ENCODE assay signal across 20 cellular contexts in genomic region chr18:30903566-30903965, GRCh38.
DNase-seq lines count a peak whose midpoint lies in the region; ATAC-seq and TF ChIP-seq lines count a peak whose summit lies in the region.
"Had no signal": no experiment of that assay in that cellular context is flagged by ENCODE, and none has a peak within 500 bp of the region (broad histone marks: within the 10 kb centered on the region; RNA-seq: fewer than 3 reads in every experiment).

No MANE protein-coding gene starts in this region.

- no peak for TF ChIP-seq POLR2A in ovary (IDR thresholded peaks at IDR 0.05)

- TF ChIP-seq CTCF in fibroblast of mammary gland (conservative IDR thresholded peaks at IDR 0.05; ENCODE audit: control insufficient read depth, insufficient read depth, low read depth, low read length): no peak
- no peak for TF ChIP-seq CTCF in upper lobe of right lung (IDR thresholded peaks at IDR 0.05)
- no peak for TF ChIP-seq CTCF in ovary (IDR thresholded peaks at IDR 0.05)

- intact Hi-C loops in upper lobe of right lung (cut with DNase I) (no loop called here), ovary (cut with DNase I) (no loop called here)

- H3K27me3 ChIP-seq in upper lobe of right lung: no peaks in the 10 kb centered on the region
- H3K27me3 ChIP-seq in ovary: no peaks in the 10 kb centered on the region
- H3K27me3 ChIP-seq: right lobe of liver had no signal

- no peak overlapping the region for H3K27ac ChIP-seq in upper lobe of right lung
- H3K27ac ChIP-seq in ovary: no peak overlapping the region
- H3K27ac ChIP-seq: 22Rv1, lower lobe of right lung, right lobe of liver had no signal

- no peaks in the 10 kb centered on the region for H3K4me1 ChIP-seq in upper lobe of right lung
- H3K4me1 ChIP-seq in ovary (ENCODE audit: insufficient read depth): no peaks in the 10 kb centered on the region
- H3K4me1 ChIP-seq: lower lobe of right lung, right lobe of liver had no signal

- H3K36me3 ChIP-seq in upper lobe of right lung (no peaks in the 10 kb centered on the region), ovary (no peaks in the 10 kb centered on the region)
- H3K36me3 ChIP-seq: lower lobe of right lung, right lobe of liver had no signal

- TF ChIP-seq EP300 in ovary (IDR thresholded peaks at IDR 0.05): no peak

- peak; percentile 46 for DNase-seq in DMS53 (lab: John Stamatoyannopoulos, UW)
- no peak for DNase-seq in DMS53 treated with DMSO at 0.1 percent for 48 hours (lab: John Stamatoyannopoulos, UW; ENCODE audit: unreplicated experiment)
- DNase-seq in RKO (ENCODE audit: low spot score): peak; percentile 20
- peak; percentile 46 for DNase-seq in fibroblast of mammary gland (ENCODE audit: low read depth)
- no peak for DNase-seq in upper lobe of right lung
- no peak for DNase-seq in ovary
- no peak for DNase-seq in NCI-H524 (lab: John Stamatoyannopoulos, UW)
- DNase-seq: activated CD4-positive, alpha-beta T cell treated with anti-CD3 and anti-CD28 coated beads, Interleukin-2, amount 50 U/mL, for 1 hour; activated naive CD4-positive, alpha-beta T cell treated with anti-CD3 and anti-CD28 coated beads, Interleukin-2, amount 10 ng/mL, durations not matched to agents 7 days and 5 days; activated T-cell treated with anti-CD3 and anti-CD28 coated beads for 4 hours; CD4-positive, alpha-beta T cell; effector CD8-positive, alpha-beta T cell; lower lobe of right lung; NCI-H1105 treated with DMSO at 0.1 percent for 48 hours; NCI-H446; OCI-M1; right lobe of liver; SK-N-SH had no signal

- ATAC-seq in upper lobe of right lung (peak; percentile 20), HG02588 (IDR thresholded peaks at IDR 0.05; ENCODE audit: unreplicated experiment) (no peak)
- ATAC-seq: lower lobe of right lung had no signal

- no peak overlapping the region for H3K4me3 ChIP-seq in fibroblast of mammary gland (ENCODE audit: control insufficient read depth, low read depth, low read length)
- no peak overlapping the region for H3K4me3 ChIP-seq in upper lobe of right lung
- no peak overlapping the region for H3K4me3 ChIP-seq in ovary
- H3K4me3 ChIP-seq: lower lobe of right lung, right lobe of liver had no signal

- no peaks in the 10 kb centered on the region for H3K9me3 ChIP-seq in upper lobe of right lung
- H3K9me3 ChIP-seq in ovary: no peaks in the 10 kb centered on the region
- H3K9me3 ChIP-seq: lower lobe of right lung, right lobe of liver, SK-N-SH had no signal

Comparison
In these comparisons a context has a peak if more than half of its experiments do, and no peak if none do; other contexts are left out.
1. DNase-seq: peak in DMS53 (single experiment), RKO (single experiment) and fibroblast of mammary gland (single experiment); none in DMS53 treated with DMSO at 0.1 percent for 48 hours (single experiment), upper lobe of right lung (single experiment), ovary (0 of 5) and NCI-H524 (0 of 2).